In the genomic region with DNA sequence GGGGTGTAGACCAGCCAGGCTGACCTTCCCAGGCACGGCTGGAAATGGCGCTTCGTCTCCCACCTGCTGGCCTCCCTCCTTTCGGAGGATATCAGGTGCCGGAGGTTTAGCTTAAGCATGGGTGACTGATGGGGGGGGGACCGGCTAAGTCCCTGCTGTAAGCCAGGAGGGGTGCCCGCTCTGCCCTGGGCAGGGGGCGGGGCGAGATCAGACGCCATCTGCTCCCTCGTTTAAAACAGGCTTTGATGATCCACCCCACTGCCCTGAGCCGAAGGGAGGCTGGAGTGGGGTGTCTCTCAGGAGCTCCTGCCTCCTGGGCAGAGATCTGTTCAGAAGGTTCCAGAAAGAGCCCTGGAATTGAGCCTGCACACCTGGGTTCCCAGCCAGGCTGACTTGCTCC, we compare ENCODE assay signal across 33 cellular contexts. TPM values are rescaled to one million over a fixed set of nuclear protein-coding genes. Genes with fewer than 3 reads are reported as not detected.
"Had no signal": no experiment of that assay in that cellular context is flagged by ENCODE, and none has a peak within 500 bp of the region (broad histone marks: within the 10 kb centered on the region; RNA-seq: fewer than 3 reads in every experiment).

No MANE protein-coding gene starts in this region.

- H3K4me3 ChIP-seq: psoas muscle, right atrium auricular region, smooth muscle cell, stomach, thyroid gland, upper lobe of left lung, vagina had no signal

- H3K36me3 Mint-ChIP-seq: activated CD8-positive, alpha-beta memory T cell treated with anti-CD3 and anti-CD28 coated beads, Interleukin-2, amount 10 ng/mL, durations not matched to agents 7 days and 5 days had no signal

- H3K27me3 ChIP-seq: right atrium auricular region, stomach, thyroid gland, upper lobe of left lung, vagina had no signal

- H3K9me3 ChIP-seq: psoas muscle, right atrium auricular region, stomach, thyroid gland, upper lobe of left lung, vagina had no signal

- DNase-seq: activated CD4-positive, alpha-beta T cell treated with anti-CD3 and anti-CD28 coated beads for 36 hours; activated CD4-positive, CD25-positive, alpha-beta regulatory T cell; activated CD8-positive, alpha-beta memory T cell treated with anti-CD3 and anti-CD28 coated beads, Interleukin-2, amount 10 ng/mL, durations not matched to agents 7 days and 5 days; activated CD8-positive, alpha-beta T cell treated with anti-CD3 and anti-CD28 coated beads, Interleukin-2, amount 10 ng/mL, durations not matched to agents 7 days and 5 days; activated naive CD8-positive, alpha-beta T cell treated with anti-CD3 and anti-CD28 coated beads, Interleukin-2, amount 50 U/mL, for 24 hours; activated T-cell treated with anti-CD3 and anti-CD28 coated beads, Interleukin-2, amount 50 U/mL, for 48 hours; amygdala; caudate nucleus; cortex of kidney; head of caudate nucleus; hypothalamus; immature natural killer cell; kidney; left colon; mammary epithelial cell; naive thymus-derived CD4-positive, alpha-beta T cell; nucleus accumbens; psoas muscle; stimulated activated CD4-positive, alpha-beta T cell treated with anti-CD3 and anti-CD28 coated beads, Interleukin-1b, Interleukin-23, amount 100 ng/mL, for 48 hours; stimulated activated CD4-positive, alpha-beta T cell treated with anti-CD3 and anti-CD28 coated beads, Interleukin-4, amount 100 ng/mL, for 4 hours; stimulated activated CD8-positive, alpha-beta memory T cell treated with anti-CD3 and anti-CD28 coated beads, Interleukin-4, amount 100 ng/mL, for 48 hours; stomach; thyroid gland; upper lobe of left lung had no signal

- H3K9me3 Mint-ChIP-seq: activated naive CD4-positive, alpha-beta T cell treated with anti-CD3 and anti-CD28 coated beads, Interleukin-2, amount 50 U/mL, for 24 hours; activated naive CD8-positive, alpha-beta T cell treated with anti-CD3 and anti-CD28 coated beads, Interleukin-2, amount 50 U/mL, for 24 hours; activated T-helper 2 cell treated with anti-CD3 and anti-CD28 coated beads, Interferon-gamma antibody, Interleukin-2, Interleukin-4, amounts not matched to agents 10 μg/mL and 5 μg/mL and 100 μg/mL, durations not matched to agents 14 hours and 24 hours and 36 hours; immature natural killer cell; mesothelial cell of epicardium; naive thymus-derived CD4-positive, alpha-beta T cell; stimulated activated memory B cell treated with anti-CD40 and anti-IgM and Interleukin-4, amounts not matched to agents 10 μg/mL and 1 μg/mL and 100 μg/mL, for 72 hours had no signal

- H3K4me3 Mint-ChIP-seq: activated CD4-positive, alpha-beta T cell treated with anti-CD3 and anti-CD28 coated beads for 36 hours; activated CD8-positive, alpha-beta memory T cell treated with anti-CD3 and anti-CD28 coated beads, Interleukin-2, amount 10 ng/mL, durations not matched to agents 7 days and 5 days; activated CD8-positive, alpha-beta T cell treated with anti-CD3 and anti-CD28 coated beads, Interleukin-2, amount 10 ng/mL, durations not matched to agents 7 days and 5 days; activated naive CD4-positive, alpha-beta T cell treated with anti-CD3 and anti-CD28 coated beads, Interleukin-2, amount 50 U/mL, for 24 hours; activated naive CD8-positive, alpha-beta T cell treated with anti-CD3 and anti-CD28 coated beads, Interleukin-2, amount 50 U/mL, for 24 hours; immature natural killer cell; mesothelial cell of epicardium; naive thymus-derived CD4-positive, alpha-beta T cell; stimulated activated memory B cell treated with anti-CD40 and anti-IgM and Interleukin-4, amounts not matched to agents 10 μg/mL and 1 μg/mL and 100 μg/mL, for 72 hours had no signal

- H3K27me3 Mint-ChIP-seq: activated CD4-positive, alpha-beta T cell treated with anti-CD3 and anti-CD28 coated beads for 36 hours; activated CD8-positive, alpha-beta memory T cell treated with anti-CD3 and anti-CD28 coated beads, Interleukin-2, amount 10 ng/mL, durations not matched to agents 7 days and 5 days; activated naive CD4-positive, alpha-beta T cell treated with anti-CD3 and anti-CD28 coated beads, Interleukin-2, amount 50 U/mL, for 24 hours; activated naive CD8-positive, alpha-beta T cell treated with anti-CD3 and anti-CD28 coated beads, Interleukin-2, amount 50 U/mL, for 24 hours; naive thymus-derived CD4-positive, alpha-beta T cell; stimulated activated memory B cell treated with anti-CD40 and anti-IgM and Interleukin-4, amounts not matched to agents 10 μg/mL and 1 μg/mL and 100 μg/mL, for 72 hours had no signal

- H3K27ac ChIP-seq: parathyroid adenoma, psoas muscle, right atrium auricular region, stomach, thyroid gland, upper lobe of left lung, vagina had no signal

- ATAC-seq: activated CD4-positive, alpha-beta T cell treated with anti-CD3 and anti-CD28 coated beads for 36 hours; activated CD8-positive, alpha-beta memory T cell treated with anti-CD3 and anti-CD28 coated beads, Interleukin-2, amount 10 ng/mL, durations not matched to agents 7 days and 5 days; activated CD8-positive, alpha-beta T cell treated with anti-CD3 and anti-CD28 coated beads, Interleukin-2, amount 10 ng/mL, durations not matched to agents 7 days and 5 days; activated naive CD8-positive, alpha-beta T cell treated with anti-CD3 and anti-CD28 coated beads, Interleukin-2, amount 50 U/mL, for 24 hours; naive thymus-derived CD4-positive, alpha-beta T cell; psoas muscle; stimulated activated memory B cell treated with anti-CD40 and anti-IgM and Interleukin-4, amounts not matched to agents 10 μg/mL and 1 μg/mL and 100 μg/mL, for 72 hours had no signal

- H3K4me1 Mint-ChIP-seq: activated CD4-positive, alpha-beta T cell treated with anti-CD3 and anti-CD28 coated beads for 36 hours; activated CD8-positive, alpha-beta memory T cell treated with anti-CD3 and anti-CD28 coated beads, Interleukin-2, amount 10 ng/mL, durations not matched to agents 7 days and 5 days; activated naive CD8-positive, alpha-beta T cell treated with anti-CD3 and anti-CD28 coated beads, Interleukin-2, amount 50 U/mL, for 24 hours; immature natural killer cell had no signal

- H3K27ac Mint-ChIP-seq: activated CD4-positive, alpha-beta T cell treated with anti-CD3 and anti-CD28 coated beads for 36 hours; activated CD8-positive, alpha-beta memory T cell treated with anti-CD3 and anti-CD28 coated beads, Interleukin-2, amount 10 ng/mL, durations not matched to agents 7 days and 5 days; activated CD8-positive, alpha-beta T cell treated with anti-CD3 and anti-CD28 coated beads, Interleukin-2, amount 10 ng/mL, durations not matched to agents 7 days and 5 days; activated naive CD4-positive, alpha-beta T cell treated with anti-CD3 and anti-CD28 coated beads, Interleukin-2, amount 50 U/mL, for 24 hours; activated naive CD8-positive, alpha-beta T cell treated with anti-CD3 and anti-CD28 coated beads, Interleukin-2, amount 50 U/mL, for 24 hours; activated T-helper 2 cell treated with anti-CD3 and anti-CD28 coated beads, Interferon-gamma antibody, Interleukin-2, Interleukin-4, amounts not matched to agents 10 μg/mL and 5 μg/mL and 100 μg/mL, durations not matched to agents 14 hours and 24 hours and 36 hours; immature natural killer cell; mesothelial cell of epicardium had no signal

- H3K36me3 ChIP-seq: right atrium auricular region, stomach, thyroid gland, upper lobe of left lung, vagina had no signal

- H3K4me1 ChIP-seq: parathyroid adenoma, right atrium auricular region, stomach, thyroid gland, vagina had no signal

- H3K9ac ChIP-seq: parathyroid adenoma had no signal

- H2AFZ ChIP-seq: parathyroid adenoma had no signal

- H3K4me2 ChIP-seq: smooth muscle cell had no signal

RNA-seq across cellular contexts. Expression of a gene that starts 26.0 kb away (rescaled TPM):
- total RNA-seq: activated T-helper 2 cell treated with anti-CD3 and anti-CD28 coated beads, Interferon-gamma antibody, Interleukin-2, Interleukin-4, amounts not matched to agents 10 μg/mL and 5 μg/mL and 100 μg/mL, durations not matched to agents 14 hours and 24 hours and 36 hours had no signal
- polyA plus RNA-seq: neural cell had no signal
